8 cellular contexts compared by ENCODE assay signal in the genomic region with DNA sequence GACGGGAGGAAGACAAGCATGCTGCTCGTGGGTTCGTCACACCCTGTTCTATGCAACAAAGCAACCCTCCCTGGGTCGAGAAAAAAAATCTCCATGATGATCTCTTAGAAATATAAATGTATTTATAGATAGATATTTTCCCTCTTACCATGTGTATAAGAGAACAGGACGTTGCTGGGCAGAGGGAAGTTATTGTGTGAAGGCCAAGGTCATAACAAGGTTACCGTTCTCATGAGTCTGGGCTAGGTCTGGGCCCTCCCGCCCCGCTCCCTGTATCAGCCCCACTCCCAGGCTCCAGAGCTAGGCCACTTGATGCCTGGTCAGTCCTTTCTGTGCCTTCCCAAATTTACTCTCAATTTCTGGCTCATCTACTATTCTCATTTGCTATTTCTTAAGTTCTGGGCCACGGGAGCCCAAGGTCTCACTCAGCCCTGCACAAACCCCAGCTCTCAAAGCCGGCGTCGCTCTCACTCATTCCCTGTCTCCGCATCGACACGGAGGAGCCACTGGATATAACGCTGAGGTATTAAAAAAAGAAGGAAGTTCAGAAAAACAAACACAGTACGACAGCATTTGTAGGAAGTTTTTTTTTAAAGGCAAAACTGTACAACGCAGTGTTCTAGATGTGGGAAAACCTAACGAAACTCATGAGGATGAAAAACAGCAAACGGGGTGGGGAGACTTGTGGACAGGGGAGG.
DNase-seq lines count a peak whose midpoint lies in the region; ATAC-seq and TF ChIP-seq lines count a peak whose summit lies in the region.

No MANE protein-coding gene starts in this region.

- H3K27ac Mint-ChIP-seq in activated naive CD4-positive, alpha-beta T cell treated with anti-CD3 and anti-CD28 coated beads for 36 hours: peak overlapping the region; percentile 76
- peak overlapping the region; percentile 51 for H3K27ac Mint-ChIP-seq in activated CD4-positive, alpha-beta T cell treated with anti-CD3 and anti-CD28 coated beads, Interleukin-2, amount 10 ng/mL, durations not matched to agents 24 days and 14 days

- peaks cover 1% of the 10 kb centered on the region for H3K79me2 ChIP-seq in parathyroid adenoma

- H3K4me1 ChIP-seq in parathyroid adenoma: peaks cover 35% of the 10 kb centered on the region

- H3K4me1 Mint-ChIP-seq in activated naive CD4-positive, alpha-beta T cell treated with anti-CD3 and anti-CD28 coated beads for 36 hours (ENCODE audit: low read depth): peaks cover 25% of the 10 kb centered on the region
- peaks cover 9% of the 10 kb centered on the region for H3K4me1 Mint-ChIP-seq in activated CD4-positive, alpha-beta T cell treated with anti-CD3 and anti-CD28 coated beads, Interleukin-2, amount 10 ng/mL, durations not matched to agents 24 days and 14 days

- H3K4me2 ChIP-seq in parathyroid adenoma (ENCODE audit: low read length): peak overlapping the region; percentile 68

- no peaks in the 10 kb centered on the region for H3K36me3 ChIP-seq in parathyroid adenoma (ENCODE audit: control insufficient read depth, insufficient read depth, low read length)

- H3K36me3 Mint-ChIP-seq in activated naive CD4-positive, alpha-beta T cell treated with anti-CD3 and anti-CD28 coated beads for 36 hours (ENCODE audit: low read depth): no peaks in the 10 kb centered on the region
- H3K36me3 Mint-ChIP-seq in activated CD4-positive, alpha-beta T cell treated with anti-CD3 and anti-CD28 coated beads, Interleukin-2, amount 10 ng/mL, durations not matched to agents 24 days and 14 days (ENCODE audit: low read depth): no peaks in the 10 kb centered on the region

- H3K27me3 ChIP-seq in parathyroid adenoma (ENCODE audit: control insufficient read depth, insufficient read depth, low read length): no peaks in the 10 kb centered on the region

- H2AFZ ChIP-seq in parathyroid adenoma: peak overlapping the region; percentile 99

- no peaks in the 10 kb centered on the region for H3K27me3 Mint-ChIP-seq in activated naive CD4-positive, alpha-beta T cell treated with anti-CD3 and anti-CD28 coated beads for 36 hours (ENCODE audit: low read depth)
- peaks cover 35% of the 10 kb centered on the region for H3K27me3 Mint-ChIP-seq in activated CD4-positive, alpha-beta T cell treated with anti-CD3 and anti-CD28 coated beads, Interleukin-2, amount 10 ng/mL, durations not matched to agents 24 days and 14 days

- H3K9me3 Mint-ChIP-seq in activated naive CD4-positive, alpha-beta T cell treated with anti-CD3 and anti-CD28 coated beads for 36 hours: no peaks in the 10 kb centered on the region
- no peaks in the 10 kb centered on the region for H3K9me3 Mint-ChIP-seq in activated CD4-positive, alpha-beta T cell treated with anti-CD3 and anti-CD28 coated beads, Interleukin-2, amount 10 ng/mL, durations not matched to agents 24 days and 14 days

- no peak for ATAC-seq in GM19467 (IDR thresholded peaks at IDR 0.05; ENCODE audit: unreplicated experiment)

- CTCF ChIA-PET in activated naive CD4-positive, alpha-beta T cell treated with anti-CD3 and anti-CD28 coated beads for 36 hours (lab: Charles Lee): interaction anchor here (1.2 to 1.5 kb wide), 2 partner anchors 10 to 93 kb away, joined by 3 read pairs; no protein-coding TSS in a partner anchor

- TF ChIP-seq CTCF in fibroblast of the aortic adventitia (IDR thresholded peaks at IDR 0.05; ENCODE audit: insufficient read depth, low read length) (no peak), parathyroid adenoma (IDR thresholded peaks at IDR 0.05) (no peak)

- peak overlapping the region; percentile 50 for H3K9ac ChIP-seq in parathyroid adenoma

- peak overlapping the region; percentile 97 for H3K27ac ChIP-seq in parathyroid adenoma

- H3K4me3 ChIP-seq in fibroblast of the aortic adventitia (ENCODE audit: low read depth, low read length): peak overlapping the region; percentile 26
- peak overlapping the region; percentile 48 for H3K4me3 ChIP-seq in parathyroid adenoma (ENCODE audit: low read depth, low read length)

- intact Hi-C loops in activated naive CD4-positive, alpha-beta T cell treated with anti-CD3 and anti-CD28 coated beads for 36 hours (cut with micrococcal nuclease): loop anchor here (2.0 to 5.0 kb wide), 3 partner anchors 99 to 238 kb away; a partner anchor contains a TSS
- intact Hi-C loops in activated CD4-positive, alpha-beta T cell treated with anti-CD3 and anti-CD28 coated beads, Interleukin-2, amount 10 ng/mL, durations not matched to agents 24 days and 14 days (cut with micrococcal nuclease): no loop called here

- peak overlapping the region; percentile 76 for H3K4me3 Mint-ChIP-seq in activated naive CD4-positive, alpha-beta T cell treated with anti-CD3 and anti-CD28 coated beads for 36 hours
- H3K4me3 Mint-ChIP-seq in activated CD4-positive, alpha-beta T cell treated with anti-CD3 and anti-CD28 coated beads, Interleukin-2, amount 10 ng/mL, durations not matched to agents 24 days and 14 days: peak overlapping the region; percentile 67

- H3K9me3 ChIP-seq in parathyroid adenoma (ENCODE audit: control insufficient read depth, low read length): no peaks in the 10 kb centered on the region

- peak; percentile 26 for DNase-seq in activated naive CD4-positive, alpha-beta T cell treated with anti-CD3 and anti-CD28 coated beads for 36 hours
- no peak for DNase-seq in activated naive CD4-positive, alpha-beta T cell treated with anti-CD3 and anti-CD28 coated beads, Interleukin-2, amount 50 U/mL, for 16 hours
- no peak for DNase-seq in activated CD4-positive, alpha-beta T cell treated with anti-CD3 and anti-CD28 coated beads, Interleukin-2, amount 10 ng/mL, durations not matched to agents 24 days and 14 days
- no peak for DNase-seq in fibroblast of the aortic adventitia (ENCODE audit: low read depth)
- no peak for DNase-seq in 8988T
- no peak for DNase-seq in DMS79 (lab: John Stamatoyannopoulos, UW)
